1 cellular context compared by ENCODE assay signal in the genomic region with DNA sequence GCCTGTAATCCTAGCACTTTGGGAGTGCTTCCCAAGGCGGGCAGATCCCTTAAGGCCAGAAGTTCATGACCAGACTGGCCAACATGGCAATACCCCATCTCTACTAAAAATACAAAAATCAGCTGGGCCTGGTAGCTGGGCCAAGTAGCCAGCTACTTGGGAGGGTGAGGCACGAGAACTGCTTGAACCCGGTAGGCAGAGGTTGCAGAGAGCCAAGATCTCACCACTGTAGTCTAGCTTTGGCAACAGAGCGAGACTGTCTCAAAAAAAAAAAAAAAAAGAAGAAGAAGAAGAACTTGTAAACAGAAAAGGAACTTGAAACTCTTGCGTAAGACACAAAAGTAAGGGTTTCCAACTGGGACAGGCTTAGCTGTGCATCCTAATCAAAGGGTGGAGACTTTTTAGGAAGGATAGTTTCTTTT.
TF ChIP-seq lines count a peak whose summit lies in the region.

No MANE protein-coding gene starts in this region.

TF ChIP-seq in liver, 16 proteins besides CTCF, POLR2A, EP300 and RAD21 (continued from another document):
- no peak for TF ChIP-seq TAF1 (conservative IDR thresholded peaks at IDR 0.05)
